In the genomic region with DNA sequence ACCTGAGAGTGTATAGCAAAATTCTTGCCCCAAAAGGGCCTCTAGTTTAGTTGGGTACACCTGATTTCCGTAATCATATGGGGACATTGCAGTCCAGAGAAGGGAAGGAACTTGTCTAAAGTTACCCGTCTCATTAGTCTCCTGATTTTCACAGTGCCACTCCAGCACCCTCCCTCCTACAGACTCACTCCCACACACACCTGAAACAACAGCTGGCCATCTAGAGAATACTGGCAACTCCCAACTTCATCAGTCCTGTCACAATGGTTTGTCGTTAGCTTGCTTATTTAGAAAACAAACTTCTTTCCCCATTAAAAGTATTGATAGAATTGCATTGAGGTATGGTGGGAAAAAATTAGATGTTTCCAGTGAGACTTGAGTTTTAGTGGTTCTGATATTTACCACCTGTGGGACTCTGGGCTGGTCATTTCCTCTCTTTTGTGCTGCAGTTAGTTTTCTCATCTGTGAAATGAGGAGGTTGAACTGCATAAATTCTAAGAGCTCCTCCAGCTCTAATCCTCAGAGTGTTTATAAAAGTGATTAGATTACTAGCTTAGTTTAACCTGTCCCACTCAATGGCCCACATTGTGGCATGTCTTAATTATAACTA, we compare ENCODE assay signal across 14 cellular contexts. TPM values are rescaled to one million over a fixed set of nuclear protein-coding genes. Genes with fewer than 3 reads are reported as not detected.
DNase-seq lines count a peak whose midpoint lies in the region; ATAC-seq and TF ChIP-seq lines count a peak whose summit lies in the region.
"Had no signal": no experiment of that assay in that cellular context is flagged by ENCODE, and none has a peak within 500 bp of the region (broad histone marks: within the 10 kb centered on the region; RNA-seq: fewer than 3 reads in every experiment).

No MANE protein-coding gene starts in this region.

- peaks cover 22% of the 10 kb centered on the region for H3K27me3 Mint-ChIP-seq in GM23338 (ENCODE audit: insufficient read depth, low read depth, poor library complexity)

- H3K4ac ChIP-seq in trophoblast cell (ENCODE audit: low read depth, low read length): no peak overlapping the region

- no peak overlapping the region for H3K14ac ChIP-seq in trophoblast cell (ENCODE audit: low read length)

- H2BK5ac ChIP-seq in trophoblast cell (ENCODE audit: low read depth, low read length, poor library complexity): no peak overlapping the region

- H4K91ac ChIP-seq in trophoblast cell (ENCODE audit: low read depth, low read length): no peak overlapping the region

- H2BK12ac ChIP-seq in trophoblast cell (ENCODE audit: low read length): no peak overlapping the region

- H2AFZ ChIP-seq in GM23338 (no peak overlapping the region), trophoblast cell (ENCODE audit: insufficient read depth, low read length, poor library complexity) (no peak overlapping the region)

- H3K9me3 ChIP-seq in ascending aorta (no peaks in the 10 kb centered on the region), skeletal muscle satellite cell (replicated peaks; ENCODE audit: low read length) (no peaks in the 10 kb centered on the region), trophoblast cell (ENCODE audit: insufficient read depth, low read depth, low read length) (no peaks in the 10 kb centered on the region)

- H3K23ac ChIP-seq in trophoblast cell (ENCODE audit: low read length): no peak overlapping the region

- H2BK120ac ChIP-seq in trophoblast cell (ENCODE audit: insufficient read depth, low read length, poor library complexity): no peak overlapping the region

- H3K4me1 Mint-ChIP-seq in GM23338: peaks cover 42% of the 10 kb centered on the region
- H3K4me1 Mint-ChIP-seq: activated naive CD4-positive, alpha-beta T cell treated with anti-CD3 and anti-CD28 coated beads, Interleukin-2, amount 50 U/mL, for 24 hours had no signal

- H4K8ac ChIP-seq in trophoblast cell (ENCODE audit: low read depth, low read length): no peak overlapping the region

- no peaks in the 10 kb centered on the region for H3K36me3 ChIP-seq in GM23338 (ENCODE audit: insufficient read depth)
- no peaks in the 10 kb centered on the region for H3K36me3 ChIP-seq in ascending aorta
- no peaks in the 10 kb centered on the region for H3K36me3 ChIP-seq in skeletal muscle satellite cell (ENCODE audit: insufficient read depth, low read length)
- no peaks in the 10 kb centered on the region for H3K36me3 ChIP-seq in trophoblast cell (ENCODE audit: control insufficient read depth in 1 of 2, insufficient read depth in 2 of 2, low read length in 2 of 2)

- intact Hi-C loops in ascending aorta (cut with DNase I): loop anchor here (5.0 to 10.0 kb wide), 4 partner anchors 127 to 382 kb away; a partner anchor contains a TSS

- peaks cover 20% of the 10 kb centered on the region for H3K27me3 ChIP-seq in GM23338 (ENCODE audit: insufficient read depth)
- H3K27me3 ChIP-seq in ascending aorta: no peaks in the 10 kb centered on the region
- no peaks in the 10 kb centered on the region for H3K27me3 ChIP-seq in skeletal muscle satellite cell (ENCODE audit: control insufficient read depth, insufficient read depth, low read length)
- no peaks in the 10 kb centered on the region for H3K27me3 ChIP-seq in trophoblast cell (ENCODE audit: insufficient read depth, low read length)

- H3K9ac ChIP-seq in skeletal muscle satellite cell (ENCODE audit: low read depth, low read length) (no peak overlapping the region), trophoblast cell (ENCODE audit: low read length) (no peak overlapping the region)

- H3K4me3 ChIP-seq in GM23338 (no peak overlapping the region), ascending aorta (peak overlapping the region; percentile 65 to 76), skeletal muscle satellite cell (ENCODE audit: low read length) (no peak overlapping the region), trophoblast cell (ENCODE audit: low read depth, low read length) (no peak overlapping the region)

- no peaks in the 10 kb centered on the region for H4K20me1 ChIP-seq in GM23338 (replicated peaks; ENCODE audit: insufficient read depth)

- no peak overlapping the region for H3K18ac ChIP-seq in trophoblast cell (ENCODE audit: low read length)

- H3K27ac ChIP-seq in GM23338 (ENCODE audit: low read depth) (no peak overlapping the region), ascending aorta (peak overlapping the region; percentile 91 to 92), trophoblast cell (ENCODE audit: low read depth, low read length) (no peak overlapping the region)
- H3K27ac ChIP-seq: RWPE1 had no signal

- no peak overlapping the region for H4K12ac ChIP-seq in trophoblast cell (ENCODE audit: low read depth, low read length)

- DNase-seq in GM23338 (ENCODE audit: low spot score) (no peak), ascending aorta (ENCODE audit: low spot score in 2 of 2) (no peak), left kidney (ENCODE audit: low read depth, low spot score) (peak; percentile 87), UCSD-AML1 (lab: John Stamatoyannopoulos, UW; ENCODE audit: unreplicated experiment) (no peak), trophoblast cell (no peak)
- DNase-seq in activated naive CD4-positive, alpha-beta T cell treated with anti-CD3 and anti-CD28 coated beads, Interleukin-2, amount 50 U/mL, for 72 hours (ENCODE audit: low spot score in 2 of 2): no peak
- DNase-seq: GF-D8, left colon, NCI-H446 treated with DMSO at 0.1 percent for 48 hours, substantia nigra had no signal

- H3K9me2 ChIP-seq in GM23338 (ENCODE audit: insufficient read depth): no peaks in the 10 kb centered on the region

- no peaks in the 10 kb centered on the region for H3K79me2 ChIP-seq in GM23338 (replicated peaks; ENCODE audit: insufficient read depth)
- peaks cover 6% of the 10 kb centered on the region for H3K79me2 ChIP-seq in trophoblast cell (ENCODE audit: control insufficient read depth, insufficient read depth, low read length, poor library complexity)

- H3K4me2 ChIP-seq in GM23338 (no peak overlapping the region), skeletal muscle satellite cell (ENCODE audit: low read length) (peak overlapping the region; percentile 92), trophoblast cell (ENCODE audit: low read length) (no peak overlapping the region)

- H3K4me3 Mint-ChIP-seq in GM23338: peak overlapping the region; percentile 27; the same call in 1 of the 3 replicates

- no CpG with 5 or more reads among the region's 3 CpGs for WGBS in trophoblast cell (ENCODE audit: extremely low coverage, insufficient coverage, insufficient read length)

- no peaks in the 10 kb centered on the region for H3F3A ChIP-seq in GM23338 (replicated peaks; ENCODE audit: low read depth)

- H3K9me3 Mint-ChIP-seq in GM23338: peaks cover 3% of the 10 kb centered on the region; the same call in 1 of the 3 replicates
- no peaks in the 10 kb centered on the region for H3K9me3 Mint-ChIP-seq in activated naive CD4-positive, alpha-beta T cell treated with anti-CD3 and anti-CD28 coated beads, Interleukin-2, amount 50 U/mL, for 72 hours
- H3K9me3 Mint-ChIP-seq: activated naive CD4-positive, alpha-beta T cell treated with anti-CD3 and anti-CD28 coated beads, Interleukin-2, amount 50 U/mL, for 24 hours had no signal

- peaks cover 4% of the 10 kb centered on the region for H3K36me3 Mint-ChIP-seq in GM23338 (ENCODE audit: low read depth)
- no peaks in the 10 kb centered on the region for H3K36me3 Mint-ChIP-seq in activated naive CD4-positive, alpha-beta T cell treated with anti-CD3 and anti-CD28 coated beads, Interleukin-2, amount 50 U/mL, for 72 hours
- H3K36me3 Mint-ChIP-seq: activated naive CD4-positive, alpha-beta T cell treated with anti-CD3 and anti-CD28 coated beads, Interleukin-2, amount 50 U/mL, for 24 hours had no signal

- peaks cover 10% of the 10 kb centered on the region for H3K79me1 ChIP-seq in trophoblast cell (ENCODE audit: low read length)

- ATAC-seq in GM23338 (no peak), HG03280 (IDR thresholded peaks at IDR 0.05; ENCODE audit: unreplicated experiment) (no peak)
- no peak for ATAC-seq in activated naive CD4-positive, alpha-beta T cell treated with anti-CD3 and anti-CD28 coated beads, Interleukin-2, amount 50 U/mL, for 72 hours
- ATAC-seq: left colon had no signal

- no peak overlapping the region for H3K27ac Mint-ChIP-seq in GM23338
- H3K27ac Mint-ChIP-seq in activated naive CD4-positive, alpha-beta T cell treated with anti-CD3 and anti-CD28 coated beads, Interleukin-2, amount 50 U/mL, for 72 hours: no peak overlapping the region
- H3K27ac Mint-ChIP-seq: activated naive CD4-positive, alpha-beta T cell treated with anti-CD3 and anti-CD28 coated beads, Interleukin-2, amount 50 U/mL, for 24 hours had no signal

- TF ChIP-seq CTCF in GM23338 (conservative IDR thresholded peaks at IDR 0.05; ENCODE audit: low read depth in 2 of 2) (no peak), ascending aorta (IDR thresholded peaks at IDR 0.05) (no peak)

- H3K4me1 ChIP-seq in GM23338 (ENCODE audit: insufficient read depth) (peaks cover 14% of the 10 kb centered on the region; the same call in 1 of the 2 replicates), ascending aorta (peaks cover 0 to 3% of the 10 kb centered on the region in 2 donors), skeletal muscle satellite cell (ENCODE audit: control insufficient read depth, insufficient read depth, low read length) (peaks cover 16% of the 10 kb centered on the region), trophoblast cell (ENCODE audit: control insufficient read depth in 1 of 2, insufficient read depth in 2 of 2, low read length in 2 of 2) (no peaks in the 10 kb centered on the region)

- no peak overlapping the region for H2AK5ac ChIP-seq in trophoblast cell (ENCODE audit: low read length)

TF ChIP-seq in GM23338, 12 proteins besides CTCF, POLR2A, EP300 and RAD21 (continues in another document):
- TF ChIP-seq CREB1 (CRISPR knock-in tag; IDR thresholded peaks at IDR 0.05; ENCODE audit: low read depth) (no peak), EZH2 (IDR thresholded peaks at IDR 0.05; ENCODE audit: low read depth, unreplicated experiment) (no peak), STAT1 (IDR thresholded peaks at IDR 0.05; ENCODE audit: unreplicated experiment) (no peak), POLR2AphosphoS5 (IDR thresholded peaks at IDR 0.05; ENCODE audit: low read depth) (no peak), ZNF114 (CRISPR knock-in tag; IDR thresholded peaks at IDR 0.05) (no peak), ZNF331 (CRISPR knock-in tag; IDR thresholded peaks at IDR 0.05; ENCODE audit: low read depth) (no peak)

RNA-seq across cellular contexts. Expression of a gene that starts 1.7 kb away (rescaled TPM):
- 6.6 and 7.0 TPM in 2 replicates for total RNA-seq in GM23338 (2014; rRNA removed; shearing (Covaris generic))
- 2.7 and 3.2 TPM in 2 replicates for polyA plus RNA-seq in GM23338 (2016; fragmentation: Nextera tagmentation; extraction: Ambion mirVana)
- total RNA-seq in ascending aorta: 29.6 TPM
- 32.3 and 48.7 TPM in 2 replicates for total RNA-seq in skeletal muscle satellite cell (2012; rRNA removed)
- total RNA-seq in activated naive CD4-positive, alpha-beta T cell treated with anti-CD3 and anti-CD28 coated beads, Interleukin-2, amount 50 U/mL, for 72 hours: 1 to 10 TPM in 1 of 2 donors, under 1 TPM in 1; 0.32 to 1.8 TPM
- 23.4 and 23.7 TPM in 2 replicates for polyA plus RNA-seq in trophoblast cell (2013)

Comparison
In these comparisons a context has a peak if more than half of its experiments do, and no peak if none do; other contexts are left out.
1. H3K27ac ChIP-seq: peak in ascending aorta (2 of 2); none in GM23338 (single experiment) and trophoblast cell (single experiment).
2. H3K4me3 ChIP-seq: peak in ascending aorta (2 of 2); none in GM23338 (single experiment), skeletal muscle satellite cell (single experiment) and trophoblast cell (single experiment).